In the genomic region with DNA sequence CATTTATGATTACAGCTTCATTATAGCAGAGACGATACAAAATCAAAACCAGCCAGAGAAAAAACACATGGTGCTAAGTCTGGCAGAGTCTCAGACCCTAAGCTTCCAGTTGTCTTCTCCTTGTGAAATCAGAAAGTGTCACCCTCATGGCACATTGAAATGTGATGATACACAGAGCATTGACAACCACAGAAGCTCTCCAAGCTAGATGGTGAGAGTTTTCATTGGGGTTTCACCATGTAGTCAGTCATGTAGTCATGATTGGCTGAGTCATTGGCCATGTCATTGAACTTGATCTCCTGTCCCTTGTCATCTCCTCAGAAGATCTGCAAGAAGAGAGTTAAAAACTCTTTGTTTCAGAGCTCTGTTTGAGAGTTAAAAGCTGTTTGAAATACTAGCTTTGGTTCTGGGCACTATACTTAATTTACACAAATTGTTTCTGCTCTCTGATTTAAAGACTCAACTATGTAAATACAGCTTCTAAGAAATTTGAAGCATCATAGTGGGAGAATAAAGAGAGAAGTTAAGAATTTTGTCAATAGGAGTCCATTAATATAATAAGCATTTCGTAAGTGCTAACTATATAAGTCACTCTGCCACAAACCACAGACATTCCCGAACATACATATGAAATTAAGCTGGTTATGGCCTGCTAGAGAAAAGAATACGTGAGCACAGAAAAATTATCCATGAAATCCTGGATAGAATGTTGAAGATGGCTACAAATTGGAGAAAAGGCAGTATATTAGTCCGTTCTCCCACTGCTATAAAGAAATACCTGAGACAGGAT, we compare ENCODE assay signal across 19 cellular contexts.
DNase-seq lines count a peak whose midpoint lies in the region; TF ChIP-seq lines count a peak whose summit lies in the region.
"Had no signal": no experiment of that assay in that cellular context is flagged by ENCODE, and none has a peak within 500 bp of the region (broad histone marks: within the 10 kb centered on the region; RNA-seq: fewer than 3 reads in every experiment).

No MANE protein-coding gene starts in this region.

- H2AFZ ChIP-seq in GM23248 (no peak overlapping the region), Karpas-422 (ENCODE audit: low read length) (no peak overlapping the region), hepatocyte (no peak overlapping the region)

- H4K20me1 ChIP-seq in GM23248 (ENCODE audit: insufficient read depth) (no peaks in the 10 kb centered on the region), Karpas-422 (ENCODE audit: insufficient read depth, low read depth, low read length) (no peaks in the 10 kb centered on the region), hepatocyte (ENCODE audit: insufficient read depth, poor library complexity, severe bottlenecking) (no peaks in the 10 kb centered on the region)

- H3K9ac ChIP-seq in GM23248 (no peak overlapping the region), Karpas-422 (ENCODE audit: low read length) (no peak overlapping the region)

- H3F3A ChIP-seq in GM23248 (ENCODE audit: insufficient read depth): no peaks in the 10 kb centered on the region

- H3K27ac ChIP-seq in GM23248 (no peak overlapping the region), Karpas-422 (ENCODE audit: low read length) (no peak overlapping the region), hepatocyte (no peak overlapping the region)
- H3K27ac ChIP-seq: coronary artery, ovary had no signal

- H3K4me1 ChIP-seq in GM23248 (ENCODE audit: insufficient read depth) (no peaks in the 10 kb centered on the region), Karpas-422 (ENCODE audit: low read length) (no peaks in the 10 kb centered on the region), hepatocyte (ENCODE audit: insufficient read depth) (no peaks in the 10 kb centered on the region)

- H3K79me2 ChIP-seq in GM23248 (ENCODE audit: insufficient read depth) (no peaks in the 10 kb centered on the region), Karpas-422 (ENCODE audit: low read length) (no peaks in the 10 kb centered on the region), hepatocyte (no peaks in the 10 kb centered on the region)

- DNase-seq in AG08395 (ENCODE audit: low spot score) (peak; percentile 2), GM23248 (peak; percentile 1), MV-4-11 (lab: John Stamatoyannopoulos, UW) (peak; percentile 62), astrocyte of the cerebellum (ENCODE audit: low read depth) (peak; percentile 63), Karpas-422 (no peak), hepatocyte (ENCODE audit: low spot score) (no peak), NCI-H1930 (lab: John Stamatoyannopoulos, UW) (no peak), germinal center (ENCODE audit: low spot score) (no peak)
- DNase-seq: activated naive CD8-positive, alpha-beta T cell treated with anti-CD3 and anti-CD28 coated beads, Interleukin-2, amount 10 ng/mL, durations not matched to agents 7 days and 5 days; CD4-positive, CD25-positive, alpha-beta regulatory T cell; DMS 273 treated with DMSO at 0.1 percent for 48 hours; GF-D8; head of caudate nucleus; midbrain; NCI-H187; ovary; right cardiac atrium; stimulated activated CD8-positive, alpha-beta memory T cell treated with anti-CD3 and anti-CD28 coated beads, Interleukin-4, amount 100 ng/mL, for 48 hours had no signal

- H3K36me3 ChIP-seq in GM23248 (ENCODE audit: low read depth) (no peaks in the 10 kb centered on the region), Karpas-422 (ENCODE audit: insufficient read depth, low read length) (no peaks in the 10 kb centered on the region), hepatocyte (replicated peaks; ENCODE audit: insufficient read depth, low read depth) (no peaks in the 10 kb centered on the region)
- H3K36me3 ChIP-seq: ovary had no signal

- H3K4me2 ChIP-seq in GM23248 (ENCODE audit: unreplicated experiment) (no peak overlapping the region), Karpas-422 (ENCODE audit: low read depth, low read length, poor library complexity, severe bottlenecking) (no peak overlapping the region), hepatocyte (no peak overlapping the region)

- no peak for TF ChIP-seq CTCF in astrocyte of the cerebellum (IDR thresholded peaks at IDR 0.05; ENCODE audit: low read depth, low read length, missing control alignments)
- no peak for TF ChIP-seq CTCF in hepatocyte (IDR thresholded peaks at IDR 0.05; ENCODE audit: poor library complexity)

- no peaks in the 10 kb centered on the region for H3K9me2 ChIP-seq in GM23248 (ENCODE audit: insufficient read depth)
- H3K9me2 ChIP-seq in Karpas-422 (replicated peaks; ENCODE audit: insufficient read depth, low read length): no peaks in the 10 kb centered on the region
- H3K9me2 ChIP-seq in hepatocyte (replicated peaks; ENCODE audit: insufficient read depth): no peaks in the 10 kb centered on the region

- H3K9me3 ChIP-seq in GM23248 (ENCODE audit: low read depth): no peaks in the 10 kb centered on the region
- peaks cover 8% of the 10 kb centered on the region; the same call in 1 of the 2 replicates for H3K9me3 ChIP-seq in Karpas-422 (ENCODE audit: low read length)
- H3K9me3 ChIP-seq in hepatocyte (ENCODE audit: low read depth): no peaks in the 10 kb centered on the region
- H3K9me3 ChIP-seq: ovary had no signal

- no peak overlapping the region for H3K4me3 ChIP-seq in GM23248
- no peak overlapping the region for H3K4me3 ChIP-seq in astrocyte of the cerebellum (ENCODE audit: low read depth, low read length)
- H3K4me3 ChIP-seq in Karpas-422 (ENCODE audit: low read length): no peak overlapping the region
- no peak overlapping the region for H3K4me3 ChIP-seq in hepatocyte
- H3K4me3 ChIP-seq: coronary artery, ovary had no signal

- H3K27me3 ChIP-seq in GM23248 (replicated peaks; ENCODE audit: insufficient read depth) (no peaks in the 10 kb centered on the region), Karpas-422 (ENCODE audit: low read length) (no peaks in the 10 kb centered on the region), hepatocyte (no peaks in the 10 kb centered on the region)
- H3K27me3 ChIP-seq: ovary had no signal

- WGBS in GM23248 (ENCODE audit: low coverage in 1 of 2, low lambda C conversion rate in 2 of 2, missing lambda C conversion rate in 2 of 2), 2 experiments: 21 to 26% methylated on average over 5 of the region's 5 CpGs
- WGBS in hepatocyte (ENCODE audit: low lambda C conversion rate, missing lambda C conversion rate): 75% methylated on average over 5 of the region's 5 CpGs

- in situ Hi-C loops in GM23248 (cut with MboI): no loop called here
- in situ Hi-C loops in astrocyte of the cerebellum (cut with HindIII; ENCODE audit: low sequenced_read_pairs): no loop called here

Comparison
In these comparisons a context has a peak if more than half of its experiments do, and no peak if none do; other contexts are left out.
1. DNase-seq: peak in AG08395 (single experiment), GM23248 (single experiment), MV-4-11 (single experiment) and astrocyte of the cerebellum (single experiment); none in Karpas-422 (single experiment), hepatocyte (single experiment), NCI-H1930 (0 of 2) and germinal center (single experiment).